15 cellular contexts compared by ENCODE assay signal in the genomic region with DNA sequence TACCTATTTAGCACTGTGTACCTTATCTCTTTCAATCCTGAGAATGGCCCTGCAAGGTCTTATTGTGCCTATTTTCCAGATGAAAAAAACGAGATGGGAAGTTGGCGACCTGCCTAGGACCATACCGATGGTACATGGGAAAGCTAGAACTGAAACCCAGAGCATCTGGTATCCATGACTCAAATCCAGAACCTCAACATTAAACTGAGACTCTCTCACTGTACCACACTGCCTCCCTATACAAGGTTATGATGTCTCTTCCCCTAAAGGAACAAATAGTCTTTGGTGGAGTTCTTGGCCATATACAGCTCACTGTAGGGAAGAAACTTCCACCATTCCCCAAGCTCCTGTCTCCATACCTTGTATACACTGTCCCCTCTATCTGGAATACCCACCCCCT.
A peak's percentile ranks its signal among the peaks of the same experiment; 100 is the strongest.
DNase-seq lines count a peak whose midpoint lies in the region; ATAC-seq and TF ChIP-seq lines count a peak whose summit lies in the region.
"Had no signal": no experiment of that assay in that cellular context is flagged by ENCODE, and none has a peak within 500 bp of the region (broad histone marks: within the 10 kb centered on the region; RNA-seq: fewer than 3 reads in every experiment).

No MANE protein-coding gene starts in this region.

- no peak overlapping the region for H2AFZ ChIP-seq in OCI-LY3 (ENCODE audit: low read depth, low read length)
- H2AFZ ChIP-seq: GM23338 had no signal

- H3K27me3 ChIP-seq in OCI-LY3 (ENCODE audit: low read depth, low read length), result peaks cover 22% of the 10 kb centered on the region
- H3K27me3 ChIP-seq: BLaER1 treated with 17β-estradiol and CSF1 and Interleukin-3, amounts not matched to agents 10 nM and 100 nM had no signal

- H3K9me3 Mint-ChIP-seq in stimulated activated naive B cell treated with anti-CD40 and anti-IgM and Interleukin-4, amounts not matched to agents 10 μg/mL and 1 μg/mL and 100 μg/mL, for 72 hours, result no peaks in the 10 kb centered on the region
- H3K9me3 Mint-ChIP-seq: CD4-positive, alpha-beta T cell; GM23338 had no signal

- peaks cover 6 to 12% of the 10 kb centered on the region in 2 donors for H3K4me1 Mint-ChIP-seq in stimulated activated naive B cell treated with anti-CD40 and anti-IgM and Interleukin-4, amounts not matched to agents 10 μg/mL and 1 μg/mL and 100 μg/mL, for 72 hours

- H3K27ac Mint-ChIP-seq in stimulated activated naive B cell treated with anti-CD40 and anti-IgM and Interleukin-4, amounts not matched to agents 10 μg/mL and 1 μg/mL and 100 μg/mL, for 72 hours, result no peak overlapping the region
- H3K27ac Mint-ChIP-seq: CD4-positive, alpha-beta T cell; GM23338 had no signal

- H3K4me1 ChIP-seq in OCI-LY3 (ENCODE audit: low read length), result peaks cover 32% of the 10 kb centered on the region

- no peak overlapping the region for H3K27ac ChIP-seq in OCI-LY3 (ENCODE audit: low read length)
- H3K27ac ChIP-seq: BLaER1 treated with 17β-estradiol and CSF1 and Interleukin-3, amounts not matched to agents 10 nM and 100 nM; KMS-11 had no signal

- TF ChIP-seq CTCF in OCI-LY3 (IDR thresholded peaks at IDR 0.05; ENCODE audit: low read depth, low read length), result no peak

- 0 out of 2 replicates have a peak overlapping the region, but pooled peaks have one; percentile 5 for H3K4me3 ChIP-seq in OCI-LY3 (ENCODE audit: low read length)
- H3K4me3 ChIP-seq: BLaER1 treated with 17β-estradiol and CSF1 and Interleukin-3, amounts not matched to agents 10 nM and 100 nM; GM23338 had no signal

- H3K4me3 Mint-ChIP-seq in stimulated activated naive B cell treated with anti-CD40 and anti-IgM and Interleukin-4, amounts not matched to agents 10 μg/mL and 1 μg/mL and 100 μg/mL, for 72 hours, result no peak overlapping the region
- H3K4me3 Mint-ChIP-seq: CD4-positive, alpha-beta T cell; GM23338 had no signal

- no peaks in the 10 kb centered on the region for H3K36me3 Mint-ChIP-seq in stimulated activated naive B cell treated with anti-CD40 and anti-IgM and Interleukin-4, amounts not matched to agents 10 μg/mL and 1 μg/mL and 100 μg/mL, for 72 hours

- H3K79me2 ChIP-seq in OCI-LY3 (ENCODE audit: low read length), result no peaks in the 10 kb centered on the region

- no peak for DNase-seq in stimulated activated naive B cell treated with anti-CD40 and anti-IgM and Interleukin-4, amounts not matched to agents 10 μg/mL and 1 μg/mL and 100 μg/mL, for 72 hours
- no peak for DNase-seq in kidney tubule cell (ENCODE audit: low spot score)
- no peak for DNase-seq in activated CD4-positive, CD25-positive, alpha-beta regulatory T cell (lab: John Stamatoyannopoulos, UW)
- DNase-seq: ACHN; Calu3; CD4-positive, alpha-beta T cell; DMS 273 treated with DMSO at 0.1 percent for 48 hours; H7 had no signal

- H3K27me3 Mint-ChIP-seq in stimulated activated naive B cell treated with anti-CD40 and anti-IgM and Interleukin-4, amounts not matched to agents 10 μg/mL and 1 μg/mL and 100 μg/mL, for 72 hours, result peaks cover 0 to 13% of the 10 kb centered on the region in 2 donors
- H3K27me3 Mint-ChIP-seq: CD4-positive, alpha-beta T cell had no signal

- peak; percentile 53 for ATAC-seq in GM18502 (IDR thresholded peaks at IDR 0.05; ENCODE audit: poor library complexity, unreplicated experiment)
- peak; percentile 57 for ATAC-seq in HG02610 (IDR thresholded peaks at IDR 0.05; ENCODE audit: unreplicated experiment)
- ATAC-seq in stimulated activated naive B cell treated with anti-CD40 and anti-IgM and Interleukin-4, amounts not matched to agents 10 μg/mL and 1 μg/mL and 100 μg/mL, for 72 hours (replicated peaks), result peak; percentile 50 to 60
- no peak for ATAC-seq in HG03521 (IDR thresholded peaks at IDR 0.05; ENCODE audit: unreplicated experiment)
- ATAC-seq: GM23338 had no signal

- peak overlapping the region; percentile 46 for H3K4me2 ChIP-seq in OCI-LY3 (ENCODE audit: low read length)
- H3K4me2 ChIP-seq: GM23338, KMS-11 had no signal

- H4K20me1 ChIP-seq in OCI-LY3 (ENCODE audit: insufficient read depth, low read length), result no peaks in the 10 kb centered on the region
- H4K20me1 ChIP-seq: BLaER1 treated with 17β-estradiol and CSF1 and Interleukin-3, amounts not matched to agents 10 nM and 100 nM had no signal

- H3K9ac ChIP-seq in OCI-LY3 (ENCODE audit: low read length), result no peak overlapping the region
- H3K9ac ChIP-seq: BLaER1 treated with 17β-estradiol and CSF1 and Interleukin-3, amounts not matched to agents 10 nM and 100 nM; KMS-11 had no signal

- H3K9me3 ChIP-seq in OCI-LY3 (ENCODE audit: insufficient read depth, low read length), result no peaks in the 10 kb centered on the region
- H3K9me3 ChIP-seq: BLaER1 treated with 17β-estradiol and CSF1 and Interleukin-3, amounts not matched to agents 10 nM and 100 nM had no signal

- no peaks in the 10 kb centered on the region for H3K36me3 ChIP-seq in OCI-LY3 (replicated peaks; ENCODE audit: low read depth, low read length)
- H3K36me3 ChIP-seq: BLaER1 treated with 17β-estradiol and CSF1 and Interleukin-3, amounts not matched to agents 10 nM and 100 nM had no signal
